ENCODE assay signal across 9 cellular contexts in the genomic region with DNA sequence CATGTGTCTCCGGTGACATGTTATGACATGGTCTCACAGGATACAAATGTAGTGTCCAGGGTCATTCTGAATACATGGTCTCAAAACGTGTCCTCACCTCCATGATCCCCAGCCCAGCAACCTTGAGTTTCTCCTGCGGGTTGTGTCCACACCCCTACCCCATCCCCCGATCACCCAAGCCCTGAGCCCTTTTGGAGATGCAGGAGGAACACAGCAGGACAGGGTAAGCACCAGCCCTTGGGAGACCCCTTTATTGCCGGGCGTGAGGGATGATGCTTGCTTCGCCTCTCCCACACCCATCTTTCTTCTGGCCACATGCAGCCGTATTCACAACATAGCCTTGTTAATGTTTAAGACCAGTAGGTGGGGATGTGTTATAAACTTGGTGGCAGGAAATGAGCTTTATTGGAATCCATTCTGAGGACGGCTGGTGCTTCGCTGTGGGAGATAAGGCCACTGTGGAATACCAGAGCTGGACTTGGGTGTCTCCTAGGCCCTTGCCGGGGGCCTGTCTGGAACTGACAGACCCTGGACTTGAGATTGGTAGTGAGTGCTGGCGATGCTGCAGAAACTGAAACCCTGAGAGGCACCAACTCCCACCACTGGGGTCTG.
DNase-seq lines count a peak whose midpoint lies in the region; ATAC-seq and TF ChIP-seq lines count a peak whose summit lies in the region.
"Had no signal": no experiment of that assay in that cellular context is flagged by ENCODE, and none has a peak within 500 bp of the region (broad histone marks: within the 10 kb centered on the region; RNA-seq: fewer than 3 reads in every experiment).

No MANE protein-coding gene starts in this region.

- no peak overlapping the region for H3K27ac ChIP-seq in VCaP

- DNase-seq in DMS 273 treated with DMSO at 0.1 percent for 48 hours (lab: John Stamatoyannopoulos, UW), result peak; percentile 10
- DNase-seq in LoVo (ENCODE audit: low spot score), result peak; percentile 2
- peak; percentile 51 for DNase-seq in medulla oblongata (ENCODE audit: extremely low spot score)
- DNase-seq in GM10248 (ENCODE audit: extremely low spot score), result no peak
- no peak for DNase-seq in cortex of kidney (lab: John Stamatoyannopoulos, UW)
- DNase-seq: midbrain had no signal

- CTCF ChIA-PET in GM10248 (lab: Yijun Ruan, JAX), result interaction anchor here (0.8 to 1.3 kb wide), 7 partner anchors 9 to 53 kb away, joined by 3 to 6 read pairs (median 3); no protein-coding TSS in a partner anchor

- POLR2A ChIA-PET in GM10248 (lab: Yijun Ruan, JAX), result no interaction called here

- ATAC-seq in HG03520 (IDR thresholded peaks at IDR 0.05; ENCODE audit: unreplicated experiment), result no peak
- ATAC-seq in HG02798 (IDR thresholded peaks at IDR 0.05; ENCODE audit: poor library complexity, unreplicated experiment), result no peak

- TF ChIP-seq CTCF in VCaP (conservative IDR thresholded peaks at IDR 0.05) (peak; percentile 82), GM10248 (IDR thresholded peaks at IDR 0.05; ENCODE audit: control extremely low read depth, extremely low read depth, low read depth, missing control alignments) (no peak)

Comparison
In these comparisons a context has a peak if more than half of its experiments do, and no peak if none do; other contexts are left out.
1. DNase-seq: peak in DMS 273 treated with DMSO at 0.1 percent for 48 hours (single experiment), LoVo (single experiment) and medulla oblongata (single experiment); none in GM10248 (single experiment) and cortex of kidney (single experiment).